19 cellular contexts compared by ENCODE assay signal in the genomic region with DNA sequence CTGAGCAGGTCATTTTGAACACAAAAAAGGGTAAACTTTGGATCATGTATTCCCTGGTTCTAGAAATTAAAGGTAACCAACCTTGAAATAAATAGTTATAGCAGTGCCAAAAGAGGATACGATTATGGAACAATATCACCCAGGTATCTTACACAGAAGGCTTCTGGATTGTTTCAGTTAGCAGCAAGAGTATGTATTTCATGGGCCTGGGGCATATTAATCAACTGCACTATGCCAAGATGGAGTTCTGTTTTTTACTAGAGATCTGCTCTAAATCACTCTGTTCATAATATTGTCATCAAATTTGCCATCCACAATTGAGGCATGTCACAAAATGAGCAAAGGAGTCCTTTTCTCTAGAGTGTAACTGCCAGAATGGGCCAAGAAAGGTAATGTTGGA.
DNase-seq lines count a peak whose midpoint lies in the region; ATAC-seq and TF ChIP-seq lines count a peak whose summit lies in the region.
"Had no signal": no experiment of that assay in that cellular context is flagged by ENCODE, and none has a peak within 500 bp of the region (broad histone marks: within the 10 kb centered on the region; RNA-seq: fewer than 3 reads in every experiment).

No MANE protein-coding gene starts in this region.

- H3K4me3 ChIP-seq in Panc1 (ENCODE audit: low read depth in 2 of 2, low read length in 2 of 2) (no peak overlapping the region), sigmoid colon (no peak overlapping the region), uterus (no peak overlapping the region), colonic mucosa (no peak overlapping the region)
- H3K4me3 ChIP-seq: GM12878 had no signal

- whole genome bisulfite sequencing in sigmoid colon, 2 donors: 91% methylated on average over 1 of the region's 1 CpG

- TF ChIP-seq POLR2A in sigmoid colon (IDR thresholded peaks at IDR 0.05): no peak
- no peak for TF ChIP-seq POLR2A in uterus (IDR thresholded peaks at IDR 0.05)

- TF ChIP-seq CTCF in 22Rv1 (IDR thresholded peaks at IDR 0.05) (no peak), Panc1 (IDR thresholded peaks at IDR 0.05) (no peak), sigmoid colon (IDR thresholded peaks at IDR 0.05) (no peak), uterus (IDR thresholded peaks at IDR 0.05) (no peak), colonic mucosa (IDR thresholded peaks at IDR 0.05) (no peak)

- no peaks in the 10 kb centered on the region for H3K36me3 ChIP-seq in Panc1 (ENCODE audit: control insufficient read depth, insufficient read depth, low read length)
- H3K36me3 ChIP-seq in sigmoid colon: no peaks in the 10 kb centered on the region
- H3K36me3 ChIP-seq in uterus: no peaks in the 10 kb centered on the region
- no peaks in the 10 kb centered on the region for H3K36me3 ChIP-seq in colonic mucosa
- H3K36me3 ChIP-seq: BE2C had no signal

- in situ Hi-C loops in Panc1 (cut with HindIII; ENCODE audit: low pct_unique_long_range_greater_than_20kb, low sequenced_read_pairs): no loop called here

- CTCF ChIA-PET in Panc1 (lab: Charles Lee): no interaction called here

- intact Hi-C loops in Panc1 (cut with micrococcal nuclease; ENCODE audit: unreplicated experiment) (no loop called here), sigmoid colon (cut with DNase I) (no loop called here), uterus (cut with DNase I; ENCODE audit: low total_unique reads) (no loop called here), colonic mucosa (cut with DNase I) (no loop called here)

- no peak for TF ChIP-seq EP300 in sigmoid colon (IDR thresholded peaks at IDR 0.05)

- H3K4me1 ChIP-seq in Panc1 (ENCODE audit: control insufficient read depth, insufficient read depth, low read length): peaks cover 6% of the 10 kb centered on the region; the same call in 1 of the 2 replicates
- H3K4me1 ChIP-seq in sigmoid colon: peaks cover 0 to 91% (median 54%) of the 10 kb centered on the region in 4 donors
- peaks cover 2 to 6% of the 10 kb centered on the region in 2 donors for H3K4me1 ChIP-seq in uterus
- H3K4me1 ChIP-seq in colonic mucosa: peaks cover 6% of the 10 kb centered on the region
- H3K4me1 ChIP-seq: BE2C had no signal

- no TSS peak for BruUV-seq in Panc1 (replicated peaks; lab: Mats Ljungman, UMichigan)

- no peak overlapping the region for H3K9ac ChIP-seq in colonic mucosa (ENCODE audit: low read depth in 2 of 2, low read length in 2 of 2)

- ATAC-seq in Panc1: no peak
- ATAC-seq: GM12878 had no signal

- H3K27ac ChIP-seq in 22Rv1 (peak overlapping the region; percentile 57), Panc1 (ENCODE audit: low read length) (peak overlapping the region; percentile 44; the same call in 1 of the 2 replicates), sigmoid colon (peak overlapping the region in 3 of 4 donors; percentile 66 to 84 (median 81)), uterus (peak overlapping the region; percentile 80 to 86), colonic mucosa (no peak overlapping the region)

- DNase-seq in Panc1 (ENCODE audit: low read depth, low spot score) (no peak), sigmoid colon (no peak), uterus (no peak), SKM-1 (lab: John Stamatoyannopoulos, UW; ENCODE audit: unreplicated experiment) (no peak), colonic mucosa (no peak)
- DNase-seq in activated CD4-positive, alpha-beta T cell treated with anti-CD3 and anti-CD28 coated beads for 48 hours: no peak
- DNase-seq: ACHN; BE2C; C1 segment of cervical spinal cord; CD4-positive, CD25-positive, alpha-beta regulatory T cell; CD8-positive, alpha-beta memory T cell; COR-L47; DMS 273 treated with DMSO at 0.1 percent for 48 hours; DMS53; DND-41; EL; H9 had no signal

- POLR2A ChIA-PET in Panc1 (lab: Charles Lee): no interaction called here

- H3K9me3 ChIP-seq in Panc1 (ENCODE audit: control insufficient read depth, insufficient read depth, low read depth, low read length) (no peaks in the 10 kb centered on the region), sigmoid colon (no peaks in the 10 kb centered on the region), uterus (no peaks in the 10 kb centered on the region), colonic mucosa (no peaks in the 10 kb centered on the region)
- H3K9me3 ChIP-seq: BE2C had no signal

- H3K27me3 ChIP-seq in Panc1 (ENCODE audit: control insufficient read depth, insufficient read depth, low read length): no peaks in the 10 kb centered on the region
- no peaks in the 10 kb centered on the region for H3K27me3 ChIP-seq in sigmoid colon
- H3K27me3 ChIP-seq in uterus: no peaks in the 10 kb centered on the region
- H3K27me3 ChIP-seq in colonic mucosa: no peaks in the 10 kb centered on the region
